In the genomic region with DNA sequence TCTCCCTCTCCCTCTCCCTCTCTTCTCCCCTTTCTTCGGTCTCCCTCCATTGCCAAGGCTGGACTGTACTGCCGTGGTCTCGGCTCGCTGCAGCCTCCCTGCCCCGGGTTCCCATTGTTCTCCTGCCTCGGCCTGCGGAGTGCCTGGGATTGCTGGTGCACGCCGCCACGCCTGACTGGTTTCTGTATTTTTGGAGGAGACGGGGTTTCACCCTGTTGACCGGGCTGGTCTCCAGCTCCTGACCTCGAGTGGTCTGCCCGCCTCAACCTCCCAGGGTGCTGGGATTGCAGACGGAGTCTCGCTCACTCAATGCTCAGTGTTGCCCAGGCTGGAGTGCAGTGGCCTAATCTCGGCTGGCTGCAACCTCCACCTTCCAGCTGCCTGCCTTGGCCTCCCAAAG, we compare ENCODE assay signal across 1 cellular context. TPM values are rescaled to one million over a fixed set of nuclear protein-coding genes. Genes with fewer than 3 reads are reported as not detected.
"Had no signal": no experiment of that assay in that cellular context is flagged by ENCODE, and none has a peak within 500 bp of the region (broad histone marks: within the 10 kb centered on the region; RNA-seq: fewer than 3 reads in every experiment).

No MANE protein-coding gene starts in this region.

RNA-seq across cellular contexts. Expression of gene PARP8, which starts 59.0 kb away (rescaled TPM):
- total RNA-seq: G401 had no signal
